8 cellular contexts compared by ENCODE assay signal in genomic region chr14:25049559-25050493, GRCh38. TPM values are rescaled to one million over a fixed set of nuclear protein-coding genes. Genes with fewer than 3 reads are reported as not detected.
DNase-seq lines count a peak whose midpoint lies in the region; ATAC-seq, FAIRE-seq and TF ChIP-seq lines count a peak whose summit lies in the region.

STXBP6 (minus strand) TSS chr14:25050147; CDS start chr14:24974818, 75,329 bp downstream.

- H3K9ac ChIP-seq in HUES6 (ENCODE audit: low read length), result peak within 1 kb of the TSS; percentile 74
- no peak within 1 kb of the TSS for H3K9ac ChIP-seq in endothelial cell of umbilical vein (replicated peaks; ENCODE audit: extremely low read depth, insufficient read depth, low read length)

- peak within 1 kb of the TSS; percentile 52; the same call in 1 of the 2 replicates for H3K4me3 ChIP-seq in GM08714 (ENCODE audit: low read length)
- peak within 1 kb of the TSS; percentile 76 for H3K4me3 ChIP-seq in HUES6 (ENCODE audit: low read depth, low read length)
- H3K4me3 ChIP-seq in endothelial cell of umbilical vein (replicated peaks in 1 of 3; ENCODE audit: insufficient read depth in 1 of 3, low read depth in 1 of 3, low read length in 3 of 3), result peak within 1 kb of the TSS; percentile 30 to 42 (median 34)
- peak within 1 kb of the TSS; percentile 67 for H3K4me3 ChIP-seq in lung

- CTCF ChIA-PET in endothelial cell of umbilical vein (lab: Charles Lee), result no interaction called here

- H3K4me2 ChIP-seq in endothelial cell of umbilical vein (ENCODE audit: insufficient read depth, low read length), result peak within 1 kb of the TSS; percentile 73

- no peaks in the 10 kb centered on the region for H3K79me2 ChIP-seq in endothelial cell of umbilical vein (ENCODE audit: control insufficient read depth, insufficient read depth, low read length)

- H3K36me3 ChIP-seq in HUES6 (ENCODE audit: control insufficient read depth, insufficient read depth, low read length) (no peaks in the 10 kb centered on the region), endothelial cell of umbilical vein (ENCODE audit: control insufficient read depth in 2 of 2, extremely low read depth in 1 of 2, insufficient read depth in 2 of 2, low read length in 2 of 2) (no peaks in the 10 kb centered on the region), lung (ENCODE audit: control insufficient read depth in 2 of 2, insufficient read depth in 2 of 2, low read length in 2 of 2) (no peaks in the 10 kb centered on the region)

- H3K9me3 ChIP-seq in HUES6 (ENCODE audit: control insufficient read depth, insufficient read depth, low read depth, low read length) (no peaks in the 10 kb centered on the region), endothelial cell of umbilical vein (replicated peaks; ENCODE audit: control insufficient read depth, insufficient read depth, low read length) (no peaks in the 10 kb centered on the region), lung (ENCODE audit: control insufficient read depth in 2 of 2, insufficient read depth in 1 of 2, low read length in 1 of 2) (peaks cover 0 to 2% of the 10 kb centered on the region in 2 donors)

- no peak within 1 kb of the TSS for H3K27ac ChIP-seq in HUES6 (ENCODE audit: low read depth, low read length)
- H3K27ac ChIP-seq in endothelial cell of umbilical vein (ENCODE audit: insufficient read depth, low read depth, low read length), result no peak within 1 kb of the TSS
- peak within 1 kb of the TSS; percentile 79 to 98 for H3K27ac ChIP-seq in lung (ENCODE audit: low read depth in 1 of 2, low read length in 1 of 2)

- FAIRE-seq in endothelial cell of umbilical vein (lab: Jason Lieb, UNC), result peak; percentile 28

- ATAC-seq in lung (ENCODE audit: insufficient read depth, low FRiP score), result peak; percentile 85
- ATAC-seq in activated CD4-positive, CD25-positive, alpha-beta regulatory T cell treated with anti-CD3 and anti-CD28 coated beads, Interleukin-2, amount 50 U/mL, for 24 hours, result no peak

- BruUV-seq in endothelial cell of umbilical vein (replicated peaks; lab: Mats Ljungman, UMichigan), result no TSS peak

- peak within 1 kb of the TSS; percentile 42 for H2AFZ ChIP-seq in endothelial cell of umbilical vein (ENCODE audit: low read depth, low read length)

- no peaks in the 10 kb centered on the region for H4K20me1 ChIP-seq in endothelial cell of umbilical vein (replicated peaks; ENCODE audit: control insufficient read depth, extremely low read depth, insufficient read depth, low read length)

- DNase-seq in 8988T (peak; percentile 31), SW480 (ENCODE audit: low spot score) (peak; percentile 64), endothelial cell of umbilical vein (ENCODE audit: low read depth, low spot score) (peak; percentile 39), lung (ENCODE audit: low spot score) (peak; percentile 45), stromal cell of bone marrow (ENCODE audit: low read depth) (peak; percentile 33)

- dilution Hi-C loops in endothelial cell of umbilical vein (cut with MboI; ENCODE audit: extremely low pct_ligation_motif_present, low sequenced_read_pairs), result no loop called here

- TF ChIP-seq POLR2A in endothelial cell of umbilical vein (IDR thresholded peaks at IDR 0.05; ENCODE audit: low read depth, low read length), result no peak

- POLR2A ChIA-PET in endothelial cell of umbilical vein (lab: Charles Lee), result no interaction called here

- H3K9me1 ChIP-seq in endothelial cell of umbilical vein (replicated peaks; ENCODE audit: control insufficient read depth, extremely low read depth, insufficient read depth, low read length), result no peaks in the 10 kb centered on the region

- intact Hi-C loops in endothelial cell of umbilical vein (cut with micrococcal nuclease), result loop anchor here (10.0 kb wide), 1 partner anchor 355 kb away; no protein-coding TSS in a partner anchor

- TF ChIP-seq CTCF in endothelial cell of umbilical vein (IDR thresholded peaks at IDR 0.05; ENCODE audit: extremely low read depth in 1 of 2, insufficient read depth in 1 of 2, low read depth in 1 of 2, low read length in 2 of 2), result no peak
- no peak for TF ChIP-seq CTCF in lung (IDR thresholded peaks at IDR 0.05; ENCODE audit: control extremely low read depth, extremely low read depth)

- H3K4me1 ChIP-seq in HUES6 (ENCODE audit: control insufficient read depth, insufficient read depth, low read length) (peaks cover 22% of the 10 kb centered on the region; the same call in 1 of the 2 replicates), endothelial cell of umbilical vein (ENCODE audit: control insufficient read depth, extremely low read depth, insufficient read depth, low read length) (no peaks in the 10 kb centered on the region), lung (ENCODE audit: control insufficient read depth in 2 of 2, insufficient read depth in 2 of 2, low read length in 2 of 2) (peaks cover 2 to 4% of the 10 kb centered on the region in 2 donors)

- H3K27me3 ChIP-seq in HUES6 (ENCODE audit: control insufficient read depth, insufficient read depth, low read length) (peaks cover 59% of the 10 kb centered on the region), endothelial cell of umbilical vein (ENCODE audit: control insufficient read depth in 2 of 2, insufficient read depth in 2 of 2, low read length in 2 of 2) (peaks cover 42 to 51% of the 10 kb centered on the region in 2 experiments), lung (ENCODE audit: control insufficient read depth, insufficient read depth) (no peaks in the 10 kb centered on the region)

- WGBS in lung, 2 donors, result 0 to 1% methylated on average over 88 to 96 of the region's 96 CpGs

TF ChIP-seq in endothelial cell of umbilical vein, 7 proteins besides CTCF, POLR2A, EP300 and RAD21:
- TF ChIP-seq GATA2 (IDR thresholded peaks at IDR 0.05; ENCODE audit: insufficient read depth, insufficient read length, low read depth, low read length) (no peak), EZH2 (IDR thresholded peaks at IDR 0.05; ENCODE audit: borderline replicate concordance, low read depth, low read length, severe bottlenecking) (peak; percentile 75)

RNA-seq across cellular contexts. Expression of gene STXBP6, which starts in this region (rescaled TPM):
- not detected in 2 replicates for total RNA-seq in endothelial cell of umbilical vein
- 0.06 TPM in 1 of 2 replicates, not detected in the other for polyA plus RNA-seq in endothelial cell of umbilical vein
- 0.04 TPM in 1 of 2 replicates, not detected in the other for polyA plus RNA-seq in endothelial cell of umbilical vein (2011; cell fraction: cytosol; rRNA removed)
- polyA plus RNA-seq in endothelial cell of umbilical vein (2011; cell fraction: nucleus; rRNA removed), result not detected in 2 replicates
- polyA plus RNA-seq in endothelial cell of umbilical vein (2012), result not detected in 2 replicates
- not detected in 2 replicates for polyA minus RNA-seq in endothelial cell of umbilical vein
- polyA minus RNA-seq in endothelial cell of umbilical vein (2011; cell fraction: cytosol; rRNA and poly(A)+ RNA removed), result 0.92 TPM
- polyA minus RNA-seq in endothelial cell of umbilical vein (2011; cell fraction: nucleus; rRNA and poly(A)+ RNA removed), result not detected in 2 replicates
- 10 to 100 TPM; 10.8 to 42.5 TPM for total RNA-seq in lung
- polyA plus RNA-seq in lung, result 10 to 100 TPM in 1 of 2 donors, 1 to 10 TPM in 1; 9.3 to 10.1 TPM

Comparison
In these comparisons a context has a peak if more than half of its experiments do, and no peak if none do; other contexts are left out.
1. RNA of gene STXBP6 (total RNA-seq): 10.8 to 42.5 TPM in lung; not detected in endothelial cell of umbilical vein; every median in the first group is over 10 times any median in the second.
2. RNA of gene STXBP6 (polyA plus RNA-seq): 9.3 to 10.1 TPM in lung; 0.04 to 0.06 TPM in endothelial cell of umbilical vein; every median in the first group is over 4 times any median in the second.
3. Peak in DNase-seq, H3K4me3 ChIP-seq and H3K4me2 ChIP-seq in endothelial cell of umbilical vein; RNA of the gene not detected or under 1 TPM.
4. H3K27ac ChIP-seq: peak in lung (2 of 2); none in HUES6 (single experiment) and endothelial cell of umbilical vein (single experiment).
5. Peak in every context shown above with its lines, with median percentiles within 50 percentile points of each other: DNase-seq and H3K4me3 ChIP-seq.